Comparison of ENCODE assay signal across 10 cellular contexts in the genomic region with DNA sequence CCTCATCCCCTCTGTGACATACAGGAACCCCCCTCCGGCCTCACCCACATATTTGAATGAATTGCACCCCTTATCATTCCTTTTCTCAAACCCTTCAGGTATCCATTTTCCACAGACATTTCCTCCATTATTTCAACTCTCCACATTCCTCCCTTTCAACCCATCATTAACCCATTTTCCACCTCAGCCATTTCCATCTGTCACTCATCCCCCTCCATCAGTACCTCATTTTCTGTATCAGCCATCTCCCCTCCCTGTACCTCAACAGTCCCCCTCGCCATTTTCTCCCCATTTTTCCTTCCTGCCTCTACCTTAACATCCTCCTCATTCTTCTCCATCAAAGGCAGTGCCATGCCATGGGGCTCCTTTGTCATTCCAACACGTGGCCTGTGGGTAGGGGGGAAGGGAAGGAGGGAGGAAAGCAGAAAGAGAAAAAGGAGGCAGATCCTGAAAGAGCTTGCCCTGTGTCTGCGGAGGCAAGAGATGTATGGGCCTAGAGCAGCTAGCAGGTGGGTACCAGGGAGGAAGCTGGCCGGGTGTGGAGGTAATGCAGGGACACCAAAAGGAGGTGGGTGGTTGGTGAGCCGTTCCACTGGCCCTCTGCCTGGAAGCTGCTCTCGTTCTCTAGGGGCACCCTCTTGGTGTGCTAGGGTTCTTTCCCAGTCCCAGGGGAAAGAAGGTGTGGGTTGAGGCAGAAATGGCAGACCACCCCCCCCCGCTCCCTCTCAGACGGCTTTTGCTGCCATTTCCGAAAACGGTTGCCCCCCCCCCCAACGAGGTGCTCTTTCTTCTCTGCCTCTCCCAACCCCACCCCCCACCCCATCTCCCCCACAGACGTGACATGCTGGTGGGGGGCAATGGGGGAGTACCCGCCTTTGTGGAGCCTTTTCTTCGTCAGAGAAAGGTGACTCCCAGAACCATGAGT. TPM values are rescaled to one million over a fixed set of nuclear protein-coding genes. Genes with fewer than 3 reads are reported as not detected.
DNase-seq lines count a peak whose midpoint lies in the region; ATAC-seq and TF ChIP-seq lines count a peak whose summit lies in the region.
"Had no signal": no experiment of that assay in that cellular context is flagged by ENCODE, and none has a peak within 500 bp of the region (broad histone marks: within the 10 kb centered on the region; RNA-seq: fewer than 3 reads in every experiment).

No MANE protein-coding gene starts in this region.

- H3K4me2 ChIP-seq in osteoblast (ENCODE audit: insufficient read depth, low read length): peak overlapping the region; percentile 91

- H3K9me3 ChIP-seq in CD4-positive, CD25-positive, alpha-beta regulatory T cell (ENCODE audit: control insufficient read depth in 2 of 2, low read length in 2 of 2): no peaks in the 10 kb centered on the region
- no peaks in the 10 kb centered on the region for H3K9me3 ChIP-seq in NT2/D1 (ENCODE audit: insufficient read depth, low read length)
- no peaks in the 10 kb centered on the region for H3K9me3 ChIP-seq in osteoblast (ENCODE audit: low read depth, low read length)

- no peak overlapping the region for H3K27ac ChIP-seq in CD4-positive, CD25-positive, alpha-beta regulatory T cell (ENCODE audit: insufficient read depth, low read length, poor library complexity, severe bottlenecking)
- peak overlapping the region; percentile 80 for H3K27ac ChIP-seq in osteoblast (ENCODE audit: low read depth, low read length)

- H2AFZ ChIP-seq in osteoblast (ENCODE audit: low read length): no peak overlapping the region

- no peak for TF ChIP-seq CTCF in endothelial cell (IDR thresholded peaks at IDR 0.05; ENCODE audit: unreplicated experiment)
- no peak for TF ChIP-seq CTCF in osteoblast (IDR thresholded peaks at IDR 0.05; ENCODE audit: extremely low read depth, low read depth, low read length)

- no peak overlapping the region for H3K4me3 ChIP-seq in CD4-positive, CD25-positive, alpha-beta regulatory T cell (ENCODE audit: low read depth, low read length)
- H3K4me3 ChIP-seq in NT2/D1 (ENCODE audit: insufficient read length, low read depth) (peak overlapping the region; percentile 81), osteoblast (ENCODE audit: insufficient read depth, low read length) (peak overlapping the region; percentile 90)

- H3K79me2 ChIP-seq in osteoblast (ENCODE audit: insufficient read depth, low read length): peaks cover 12% of the 10 kb centered on the region

- no peaks in the 10 kb centered on the region for H3K27me3 Mint-ChIP-seq in CD4-positive, CD25-positive, alpha-beta regulatory T cell
- peaks cover 25% of the 10 kb centered on the region for H3K27me3 Mint-ChIP-seq in endothelial cell (ENCODE audit: unreplicated experiment)

- no peak for DNase-seq in CD4-positive, CD25-positive, alpha-beta regulatory T cell
- DNase-seq in NT2/D1 (ENCODE audit: low read depth, low spot score): no peak
- no peak for DNase-seq in endothelial cell (ENCODE audit: low spot score)
- DNase-seq in osteoblast (ENCODE audit: insufficient read length, low spot score, missing footprints): peak; percentile 29
- no peak for DNase-seq in SW480 (ENCODE audit: low spot score)
- DNase-seq in central memory CD4-positive, alpha-beta T cell: no peak
- DNase-seq: occipital lobe had no signal

- peaks cover 41% of the 10 kb centered on the region for H3K4me1 ChIP-seq in CD4-positive, CD25-positive, alpha-beta regulatory T cell (ENCODE audit: control insufficient read depth, insufficient read depth, low read length, poor library complexity, severe bottlenecking)
- H3K4me1 ChIP-seq in NT2/D1 (ENCODE audit: insufficient read depth, insufficient read length) (peaks cover 34% of the 10 kb centered on the region), osteoblast (ENCODE audit: insufficient read depth, low read length) (peaks cover 65% of the 10 kb centered on the region)

- no peaks in the 10 kb centered on the region for H3K36me3 ChIP-seq in CD4-positive, CD25-positive, alpha-beta regulatory T cell (ENCODE audit: control insufficient read depth, insufficient read depth, low read length)
- H3K36me3 ChIP-seq in NT2/D1 (ENCODE audit: insufficient read depth, insufficient read length, low read length): peaks cover 48% of the 10 kb centered on the region
- H3K36me3 ChIP-seq in osteoblast (ENCODE audit: insufficient read depth, low read length): peaks cover 7% of the 10 kb centered on the region

- peak overlapping the region; percentile 76 to 92 (median 86) for H3K4me3 Mint-ChIP-seq in CD4-positive, CD25-positive, alpha-beta regulatory T cell
- peak overlapping the region; percentile 81 for H3K4me3 Mint-ChIP-seq in endothelial cell (ENCODE audit: unreplicated experiment)

- H3K4me1 Mint-ChIP-seq in CD4-positive, CD25-positive, alpha-beta regulatory T cell: peaks cover 0 to 45% (median 20%) of the 10 kb centered on the region in 4 donors
- H3K4me1 Mint-ChIP-seq in endothelial cell (ENCODE audit: unreplicated experiment): peaks cover 70% of the 10 kb centered on the region

- peak overlapping the region; percentile 65 for H3K9ac ChIP-seq in NT2/D1 (ENCODE audit: insufficient read length, low read depth)

- H3K27me3 ChIP-seq in CD4-positive, CD25-positive, alpha-beta regulatory T cell (ENCODE audit: control insufficient read depth, insufficient read depth, low read length): no peaks in the 10 kb centered on the region
- no peaks in the 10 kb centered on the region for H3K27me3 ChIP-seq in NT2/D1 (ENCODE audit: insufficient read depth, insufficient read length)
- no peaks in the 10 kb centered on the region for H3K27me3 ChIP-seq in osteoblast (ENCODE audit: insufficient read depth, low read length)

- H3K9me3 Mint-ChIP-seq in CD4-positive, CD25-positive, alpha-beta regulatory T cell: no peaks in the 10 kb centered on the region
- H3K9me3 Mint-ChIP-seq in endothelial cell (ENCODE audit: unreplicated experiment): peaks cover 4% of the 10 kb centered on the region

- no peaks in the 10 kb centered on the region for H3K36me3 Mint-ChIP-seq in CD4-positive, CD25-positive, alpha-beta regulatory T cell
- peaks cover 17% of the 10 kb centered on the region for H3K36me3 Mint-ChIP-seq in endothelial cell (ENCODE audit: low read depth, unreplicated experiment)

- H4K20me1 ChIP-seq in osteoblast (ENCODE audit: insufficient read depth, low read length): peaks cover 2% of the 10 kb centered on the region

- ATAC-seq in CD4-positive, CD25-positive, alpha-beta regulatory T cell (ENCODE audit: low read depth in 2 of 2): no peak
- no peak for ATAC-seq in GM18511 (IDR thresholded peaks at IDR 0.05; ENCODE audit: unreplicated experiment)
- no peak for ATAC-seq in activated CD4-positive, CD25-positive, alpha-beta regulatory T cell treated with anti-CD3 and anti-CD28 coated beads, Interleukin-2, amount 50 U/mL, for 24 hours

- peak overlapping the region in 1 of 3 donors; percentile 96 for H3K27ac Mint-ChIP-seq in CD4-positive, CD25-positive, alpha-beta regulatory T cell
- H3K27ac Mint-ChIP-seq in endothelial cell (ENCODE audit: unreplicated experiment): peak overlapping the region; percentile 53

RNA-seq across cellular contexts. Expression of a gene that starts 1.6 kb away (rescaled TPM):
- total RNA-seq in CD4-positive, CD25-positive, alpha-beta regulatory T cell: 2.1 TPM
- polyA plus RNA-seq in CD4-positive, CD25-positive, alpha-beta regulatory T cell: 1 to 10 TPM in 3 of 4 donors, under 1 TPM in 1; 0.42 to 2.7 (median 1.9) TPM
- total RNA-seq in endothelial cell (ENCODE audit: unreplicated experiment) (20.4 TPM), osteoblast (12.7 and 16.5 TPM in 2 replicates)

RNA-seq across cellular contexts. Expression of a gene that starts 33.1 kb away (rescaled TPM):
- total RNA-seq in CD4-positive, CD25-positive, alpha-beta regulatory T cell: not detected
- polyA plus RNA-seq in CD4-positive, CD25-positive, alpha-beta regulatory T cell: not detected
- total RNA-seq in endothelial cell (ENCODE audit: unreplicated experiment) (0.13 TPM), osteoblast (under 0.01 TPM in 1 of 2 replicates, not detected in the other)
- total RNA-seq: NCI-H460 had no signal
